10 cellular contexts compared by ENCODE assay signal in genomic region chr17:77738666-77739531, GRCh38.
DNase-seq lines count a peak whose midpoint lies in the region; ATAC-seq and TF ChIP-seq lines count a peak whose summit lies in the region.
"Had no signal": no experiment of that assay in that cellular context is flagged by ENCODE, and none has a peak within 500 bp of the region (broad histone marks: within the 10 kb centered on the region; RNA-seq: fewer than 3 reads in every experiment).

No MANE protein-coding gene starts in this region.

- no peak overlapping the region for H3K4me3 Mint-ChIP-seq in activated CD4-positive, alpha-beta memory T cell treated with anti-CD3 and anti-CD28 coated beads for 36 hours
- H3K4me3 Mint-ChIP-seq in activated CD4-positive, alpha-beta memory T cell treated with anti-CD3 and anti-CD28 coated beads, Interleukin-2, amount 10 ng/mL, durations not matched to agents 7 days and 5 days: no peak overlapping the region
- H3K4me3 Mint-ChIP-seq in CD8-positive, alpha-beta T cell: no peak overlapping the region
- H3K4me3 Mint-ChIP-seq: activated naive CD8-positive, alpha-beta T cell treated with anti-CD3 and anti-CD28 coated beads for 36 hours had no signal

- H3K4me1 Mint-ChIP-seq in activated CD4-positive, alpha-beta memory T cell treated with anti-CD3 and anti-CD28 coated beads for 36 hours (ENCODE audit: low read depth): no peaks in the 10 kb centered on the region
- no peaks in the 10 kb centered on the region for H3K4me1 Mint-ChIP-seq in activated CD4-positive, alpha-beta memory T cell treated with anti-CD3 and anti-CD28 coated beads, Interleukin-2, amount 10 ng/mL, durations not matched to agents 7 days and 5 days
- no peaks in the 10 kb centered on the region for H3K4me1 Mint-ChIP-seq in CD8-positive, alpha-beta T cell (ENCODE audit: low read depth)
- H3K4me1 Mint-ChIP-seq: activated naive CD8-positive, alpha-beta T cell treated with anti-CD3 and anti-CD28 coated beads for 36 hours had no signal

- no peak for ATAC-seq in CD8-positive, alpha-beta T cell
- ATAC-seq in HG03175 (IDR thresholded peaks at IDR 0.05; ENCODE audit: unreplicated experiment): no peak

- CTCF ChIA-PET in activated CD4-positive, alpha-beta memory T cell treated with anti-CD3 and anti-CD28 coated beads for 36 hours (lab: Charles Lee): interaction anchor here (2.9 kb wide), 1 partner anchor 196 kb away, joined by 30 read pairs; no protein-coding TSS in a partner anchor
- CTCF ChIA-PET in activated CD4-positive, alpha-beta memory T cell treated with anti-CD3 and anti-CD28 coated beads, Interleukin-2, amount 10 ng/mL, durations not matched to agents 7 days and 5 days (lab: Charles Lee): no interaction called here
- CTCF ChIA-PET in CD8-positive, alpha-beta T cell (lab: Charles Lee): no interaction called here

- H3K27ac Mint-ChIP-seq in activated CD4-positive, alpha-beta memory T cell treated with anti-CD3 and anti-CD28 coated beads for 36 hours: no peak overlapping the region
- no peak overlapping the region for H3K27ac Mint-ChIP-seq in activated CD4-positive, alpha-beta memory T cell treated with anti-CD3 and anti-CD28 coated beads, Interleukin-2, amount 10 ng/mL, durations not matched to agents 7 days and 5 days
- H3K27ac Mint-ChIP-seq in CD8-positive, alpha-beta T cell: no peak overlapping the region
- H3K27ac Mint-ChIP-seq: activated naive CD8-positive, alpha-beta T cell treated with anti-CD3 and anti-CD28 coated beads for 36 hours had no signal

- H3K4me3 ChIP-seq in colonic mucosa (no peak overlapping the region), muscle layer of colon (ENCODE audit: low read depth in 1 of 2, low read length in 2 of 2) (no peak overlapping the region), tibial nerve (no peak overlapping the region)
- no peak overlapping the region for H3K4me3 ChIP-seq in CD8-positive, alpha-beta T cell (ENCODE audit: low read depth, low read length)

- H3K9ac ChIP-seq in colonic mucosa (ENCODE audit: low read depth in 2 of 2, low read length in 2 of 2) (no peak overlapping the region), muscle layer of colon (ENCODE audit: low read length) (no peak overlapping the region)

- no peaks in the 10 kb centered on the region for H3K4me1 ChIP-seq in colonic mucosa
- peaks cover 37% of the 10 kb centered on the region for H3K4me1 ChIP-seq in muscle layer of colon (ENCODE audit: insufficient read depth, low read length)
- peaks cover 0 to 50% (median 19%) of the 10 kb centered on the region in 4 donors for H3K4me1 ChIP-seq in tibial nerve
- no peaks in the 10 kb centered on the region for H3K4me1 ChIP-seq in CD8-positive, alpha-beta T cell (ENCODE audit: insufficient read depth, low read length)

- no peaks in the 10 kb centered on the region for H3K36me3 Mint-ChIP-seq in activated CD4-positive, alpha-beta memory T cell treated with anti-CD3 and anti-CD28 coated beads for 36 hours
- H3K36me3 Mint-ChIP-seq in activated CD4-positive, alpha-beta memory T cell treated with anti-CD3 and anti-CD28 coated beads, Interleukin-2, amount 10 ng/mL, durations not matched to agents 7 days and 5 days (ENCODE audit: low read depth): no peaks in the 10 kb centered on the region
- H3K36me3 Mint-ChIP-seq in CD8-positive, alpha-beta T cell: no peaks in the 10 kb centered on the region
- H3K36me3 Mint-ChIP-seq: activated naive CD8-positive, alpha-beta T cell treated with anti-CD3 and anti-CD28 coated beads for 36 hours had no signal

- peak in 1 of 2 donors; percentile 26 for TF ChIP-seq EP300 in tibial nerve (IDR thresholded peaks at IDR 0.05)

- no peaks in the 10 kb centered on the region for H3K9me3 Mint-ChIP-seq in activated CD4-positive, alpha-beta memory T cell treated with anti-CD3 and anti-CD28 coated beads for 36 hours
- H3K9me3 Mint-ChIP-seq in activated CD4-positive, alpha-beta memory T cell treated with anti-CD3 and anti-CD28 coated beads, Interleukin-2, amount 10 ng/mL, durations not matched to agents 7 days and 5 days: no peaks in the 10 kb centered on the region
- no peaks in the 10 kb centered on the region for H3K9me3 Mint-ChIP-seq in CD8-positive, alpha-beta T cell
- H3K9me3 Mint-ChIP-seq: activated naive CD8-positive, alpha-beta T cell treated with anti-CD3 and anti-CD28 coated beads for 36 hours had no signal

- no peak overlapping the region for H3K27ac ChIP-seq in colonic mucosa
- peak overlapping the region; percentile 1 for H3K27ac ChIP-seq in muscle layer of colon (ENCODE audit: low read depth, low read length)
- H3K27ac ChIP-seq in tibial nerve: peak overlapping the region in 3 of 4 donors; percentile 29 to 88 (median 79)
- H3K27ac ChIP-seq in CD8-positive, alpha-beta T cell (ENCODE audit: low read depth, low read length): no peak overlapping the region

- H3K27me3 ChIP-seq in colonic mucosa (peaks cover 9% of the 10 kb centered on the region), muscle layer of colon (ENCODE audit: control insufficient read depth in 1 of 2, insufficient read depth in 2 of 2, low read length in 2 of 2) (no peaks in the 10 kb centered on the region), tibial nerve (no peaks in the 10 kb centered on the region)
- H3K27me3 ChIP-seq in CD8-positive, alpha-beta T cell (ENCODE audit: insufficient read depth, low read length): no peaks in the 10 kb centered on the region

- H3K9me3 ChIP-seq in colonic mucosa: no peaks in the 10 kb centered on the region
- H3K9me3 ChIP-seq in muscle layer of colon (ENCODE audit: low read length): no peaks in the 10 kb centered on the region
- H3K9me3 ChIP-seq in tibial nerve: no peaks in the 10 kb centered on the region
- no peaks in the 10 kb centered on the region for H3K9me3 ChIP-seq in CD8-positive, alpha-beta T cell (ENCODE audit: low read length)

- TF ChIP-seq CTCF in colonic mucosa (IDR thresholded peaks at IDR 0.05) (no peak), tibial nerve (IDR thresholded peaks at IDR 0.05) (no peak)
- no peak for TF ChIP-seq CTCF in CD8-positive, alpha-beta T cell (IDR thresholded peaks at IDR 0.05)

- intact Hi-C loops in activated CD4-positive, alpha-beta memory T cell treated with anti-CD3 and anti-CD28 coated beads for 36 hours (cut with micrococcal nuclease): no loop called here
- intact Hi-C loops in colonic mucosa (cut with DNase I): no loop called here
- intact Hi-C loops in CD8-positive, alpha-beta T cell (cut with DNase I, micrococcal nuclease): loop anchor here in 1 of 2 experiments (1.0 kb wide), 1 partner anchor 94 kb away; no protein-coding TSS in a partner anchor

- no peak for TF ChIP-seq POLR2A in tibial nerve (IDR thresholded peaks at IDR 0.05)

- POLR2A ChIA-PET in activated CD4-positive, alpha-beta memory T cell treated with anti-CD3 and anti-CD28 coated beads for 36 hours (lab: Charles Lee): no interaction called here
- POLR2A ChIA-PET in activated CD4-positive, alpha-beta memory T cell treated with anti-CD3 and anti-CD28 coated beads, Interleukin-2, amount 10 ng/mL, durations not matched to agents 7 days and 5 days (lab: Charles Lee): no interaction called here
- POLR2A ChIA-PET in CD8-positive, alpha-beta T cell (lab: Charles Lee): interaction anchor here (0.7 kb wide), 1 partner anchor 45 kb away, joined by 3 read pairs; no protein-coding TSS in a partner anchor

- H3K27me3 Mint-ChIP-seq in activated CD4-positive, alpha-beta memory T cell treated with anti-CD3 and anti-CD28 coated beads for 36 hours: peaks cover 9% of the 10 kb centered on the region
- peaks cover 19% of the 10 kb centered on the region for H3K27me3 Mint-ChIP-seq in activated CD4-positive, alpha-beta memory T cell treated with anti-CD3 and anti-CD28 coated beads, Interleukin-2, amount 10 ng/mL, durations not matched to agents 7 days and 5 days
- H3K27me3 Mint-ChIP-seq in CD8-positive, alpha-beta T cell (ENCODE audit: low read depth): no peaks in the 10 kb centered on the region
- H3K27me3 Mint-ChIP-seq: activated naive CD8-positive, alpha-beta T cell treated with anti-CD3 and anti-CD28 coated beads for 36 hours had no signal

- DNase-seq in activated CD4-positive, alpha-beta memory T cell treated with anti-CD3 and anti-CD28 coated beads for 36 hours: peak; percentile 2
- DNase-seq in activated CD4-positive, alpha-beta memory T cell treated with anti-CD3 and anti-CD28 coated beads, Interleukin-2, amount 10 ng/mL, durations not matched to agents 7 days and 5 days: no peak
- peak; percentile 17 for DNase-seq in colonic mucosa
- peak; percentile 52 for DNase-seq in tibial nerve (ENCODE audit: low spot score in 2 of 2)
- DNase-seq in CD8-positive, alpha-beta T cell: no peak
- DNase-seq in cerebellar cortex (ENCODE audit: low spot score): no peak
- DNase-seq: activated CD4-positive, alpha-beta T cell treated with anti-CD3 and anti-CD28 coated beads for 4 hours; activated naive CD8-positive, alpha-beta T cell treated with anti-CD3 and anti-CD28 coated beads for 36 hours had no signal

- H3K36me3 ChIP-seq in colonic mucosa: no peaks in the 10 kb centered on the region
- H3K36me3 ChIP-seq in muscle layer of colon (ENCODE audit: insufficient read depth, low read length): no peaks in the 10 kb centered on the region
- no peaks in the 10 kb centered on the region for H3K36me3 ChIP-seq in tibial nerve
- H3K36me3 ChIP-seq in CD8-positive, alpha-beta T cell (ENCODE audit: insufficient read depth, low read length): no peaks in the 10 kb centered on the region

- WGBS in tibial nerve, 2 donors: 43 to 46% methylated on average over 12 of the region's 12 CpGs

Comparison
In these comparisons a context has a peak if more than half of its experiments do, and no peak if none do; other contexts are left out.
1. DNase-seq: peak in activated CD4-positive, alpha-beta memory T cell treated with anti-CD3 and anti-CD28 coated beads for 36 hours (single experiment), colonic mucosa (single experiment) and tibial nerve (2 of 2); none in activated CD4-positive, alpha-beta memory T cell treated with anti-CD3 and anti-CD28 coated beads, Interleukin-2, amount 10 ng/mL, durations not matched to agents 7 days and 5 days (single experiment), CD8-positive, alpha-beta T cell (0 of 7) and cerebellar cortex (single experiment).
2. H3K27ac ChIP-seq: peak in muscle layer of colon (single experiment) and tibial nerve (3 of 4); none in colonic mucosa (single experiment) and CD8-positive, alpha-beta T cell (single experiment).